17 cellular contexts compared by ENCODE assay signal in genomic region chr16:88049561-88050545, GRCh38.
DNase-seq lines count a peak whose midpoint lies in the region; ATAC-seq and TF ChIP-seq lines count a peak whose summit lies in the region.
"Had no signal": no experiment of that assay in that cellular context is flagged by ENCODE, and none has a peak within 500 bp of the region (broad histone marks: within the 10 kb centered on the region; RNA-seq: fewer than 3 reads in every experiment).

No MANE protein-coding gene starts in this region.

- H3K4me3 ChIP-seq in BLaER1 (no peak overlapping the region), SK-N-SH (ENCODE audit: low read depth in 2 of 2, low read length in 1 of 2) (no peak overlapping the region), trophoblast cell (ENCODE audit: low read depth, low read length) (no peak overlapping the region), transverse colon (no peak overlapping the region), lower leg skin (ENCODE audit: low read depth, poor library complexity, severe bottlenecking) (no peak overlapping the region)
- H3K4me3 ChIP-seq: A549, GM23248 had no signal

- H3K4me3 Mint-ChIP-seq in memory B cell, result no peak overlapping the region

- no peak overlapping the region for H3K4me2 ChIP-seq in BLaER1
- H3K4me2 ChIP-seq in SK-N-SH, result no peak overlapping the region
- no peak overlapping the region for H3K4me2 ChIP-seq in trophoblast cell (ENCODE audit: low read length)
- H3K4me2 ChIP-seq: A549 had no signal

- H3K36me3 ChIP-seq in BLaER1 (peaks cover 53% of the 10 kb centered on the region), SK-N-SH (replicated peaks in 1 of 2; ENCODE audit: control insufficient read depth in 1 of 2, insufficient read depth in 2 of 2, low read length in 1 of 2) (peaks cover 0 to 6% of the 10 kb centered on the region in 2 experiments), trophoblast cell (ENCODE audit: control insufficient read depth in 1 of 2, insufficient read depth in 2 of 2, low read length in 2 of 2) (peaks cover 26 to 31% of the 10 kb centered on the region in 2 experiments), transverse colon (peaks cover 0 to 8% (median 0%) of the 10 kb centered on the region in 4 donors)

- no peaks in the 10 kb centered on the region for H3K9me2 ChIP-seq in SK-N-SH

- H3K4me1 ChIP-seq in BLaER1 (peaks cover 38% of the 10 kb centered on the region), SK-N-SH (ENCODE audit: control insufficient read depth in 1 of 2, insufficient read depth in 2 of 2, low read depth in 1 of 2, low read length in 1 of 2) (peaks cover 0 to 14% of the 10 kb centered on the region in 2 experiments; a peak in 1 of 4 replicates), trophoblast cell (ENCODE audit: control insufficient read depth in 1 of 2, insufficient read depth in 2 of 2, low read length in 2 of 2) (peaks cover 8 to 9% of the 10 kb centered on the region in 2 experiments), transverse colon (no peaks in the 10 kb centered on the region)
- H3K4me1 ChIP-seq: A549 had no signal

- H3K9ac ChIP-seq in BLaER1, result no peak overlapping the region
- H3K9ac ChIP-seq in SK-N-SH, result no peak overlapping the region
- no peak overlapping the region for H3K9ac ChIP-seq in trophoblast cell (ENCODE audit: low read length)
- H3K9ac ChIP-seq: GM23248 had no signal

- POLR2A ChIA-PET in SK-N-SH (lab: Yijun Ruan, JAX), result interaction anchor here (0.6 kb wide), 1 partner anchor 387 kb away, joined by 3 read pairs; no protein-coding TSS in a partner anchor

- TF ChIP-seq EP300 in SK-N-SH (IDR thresholded peaks at IDR 0.05; ENCODE audit: borderline replicate concordance in 1 of 2, low read depth in 1 of 2, low read length in 1 of 2) (no peak), transverse colon (IDR thresholded peaks at IDR 0.05; ENCODE audit: low read depth) (no peak)

- no peak overlapping the region for H4K91ac ChIP-seq in trophoblast cell (ENCODE audit: low read depth, low read length)

- H3K23ac ChIP-seq in trophoblast cell (ENCODE audit: low read length), result no peak overlapping the region

- H3K4me1 Mint-ChIP-seq in memory B cell, result peaks cover 15% of the 10 kb centered on the region

- TF ChIP-seq RAD21 in SK-N-SH (IDR thresholded peaks at IDR 0.05; ENCODE audit: low read length), result no peak

- CTCF ChIA-PET in SK-N-SH (lab: Yijun Ruan, JAX), result interaction anchor here (0.9 to 1.6 kb wide), 2 partner anchors 12 to 13 kb away, joined by 3 to 5 read pairs; no protein-coding TSS in a partner anchor

- H3K27me3 ChIP-seq in BLaER1 (no peaks in the 10 kb centered on the region), SK-N-SH (ENCODE audit: insufficient read depth) (no peaks in the 10 kb centered on the region), trophoblast cell (ENCODE audit: insufficient read depth, low read length) (no peaks in the 10 kb centered on the region), transverse colon (no peaks in the 10 kb centered on the region)

- H2BK120ac ChIP-seq in trophoblast cell (ENCODE audit: insufficient read depth, low read length, poor library complexity), result no peak overlapping the region

- no peak overlapping the region for H3K14ac ChIP-seq in trophoblast cell (ENCODE audit: low read length)

- TF ChIP-seq CTCF in SK-N-SH (IDR thresholded peaks at IDR 0.05) (no peak), transverse colon (IDR thresholded peaks at IDR 0.05) (no peak), lower leg skin (IDR thresholded peaks at IDR 0.05) (no peak)

- H2AK5ac ChIP-seq in trophoblast cell (ENCODE audit: low read length), result no peak overlapping the region

- ATAC-seq in memory B cell (ENCODE audit: low read depth) (no peak), GM18498 (IDR thresholded peaks at IDR 0.05; ENCODE audit: unreplicated experiment) (no peak), GM21619 (IDR thresholded peaks at IDR 0.05; ENCODE audit: unreplicated experiment) (no peak)
- ATAC-seq: A549, HCT116 had no signal

- H3F3A ChIP-seq in SK-N-SH (replicated peaks; ENCODE audit: insufficient read depth), result no peaks in the 10 kb centered on the region

- no peak overlapping the region for H3K4ac ChIP-seq in trophoblast cell (ENCODE audit: low read depth, low read length)

- peak; percentile 69 for DNase-seq in SK-N-SH
- DNase-seq in memory B cell (ENCODE audit: low spot score in 2 of 2), result no peak
- no peak for DNase-seq in trophoblast cell
- DNase-seq in transverse colon, result no peak
- DNase-seq in lower leg skin (ENCODE audit: low spot score in 2 of 2), result no peak
- DNase-seq: GM23248; NCI-H1105 treated with DMSO at 0.1 percent for 48 hours; NCI-H187; NCI-H446; NK-92 treated with Interleukin-12 subunit alpha and Interleukin-12 subunit beta, amount 100 ng/mL, for 24 hours; SHP77 treated with DMSO at 0.1 percent for 48 hours had no signal

- H2BK5ac ChIP-seq in trophoblast cell (ENCODE audit: low read depth, low read length, poor library complexity), result no peak overlapping the region

- no peaks in the 10 kb centered on the region for H3K9me3 Mint-ChIP-seq in memory B cell

- peaks cover 12% of the 10 kb centered on the region for H3K36me3 Mint-ChIP-seq in memory B cell

- H3K9me3 ChIP-seq in BLaER1 (peaks cover 10% of the 10 kb centered on the region; the same call in 1 of the 2 replicates), SK-N-SH (no peaks in the 10 kb centered on the region), trophoblast cell (ENCODE audit: insufficient read depth, low read depth, low read length) (peaks cover 1% of the 10 kb centered on the region), transverse colon (no peaks in the 10 kb centered on the region)
- H3K9me3 ChIP-seq: A549 had no signal

- no peak overlapping the region for H3K18ac ChIP-seq in trophoblast cell (ENCODE audit: low read length)

- no peak overlapping the region for H4K8ac ChIP-seq in trophoblast cell (ENCODE audit: low read depth, low read length)

- H3K79me1 ChIP-seq in trophoblast cell (ENCODE audit: low read length), result no peaks in the 10 kb centered on the region

- H3K79me2 ChIP-seq in SK-N-SH (ENCODE audit: insufficient read depth) (no peaks in the 10 kb centered on the region), trophoblast cell (ENCODE audit: control insufficient read depth, insufficient read depth, low read length, poor library complexity) (no peaks in the 10 kb centered on the region)

- in situ Hi-C loops in transverse colon (cut with MboI; ENCODE audit: low pct_ligation_motif_present in 1 of 4, low pct_unique_long_range_greater_than_20kb in 1 of 4, low sequenced_read_pairs in 3 of 4), result no loop called here

- H2AFZ ChIP-seq in SK-N-SH (ENCODE audit: low read depth), result no peak overlapping the region
- no peak overlapping the region for H2AFZ ChIP-seq in trophoblast cell (ENCODE audit: insufficient read depth, low read length, poor library complexity)
- H2AFZ ChIP-seq: GM23248 had no signal

- TF ChIP-seq POLR2A in transverse colon (IDR thresholded peaks at IDR 0.05), result no peak
- TF ChIP-seq POLR2A in lower leg skin (IDR thresholded peaks at IDR 0.05), result no peak

- no peak overlapping the region for H4K12ac ChIP-seq in trophoblast cell (ENCODE audit: low read depth, low read length)

- peak overlapping the region; percentile 4; the same call in 1 of the 2 replicates for H3K27ac ChIP-seq in BLaER1
- peak overlapping the region in 1 of 2 experiments; percentile 70; a peak in 2 of 4 replicates for H3K27ac ChIP-seq in SK-N-SH (ENCODE audit: low read depth in 2 of 2, low read length in 1 of 2)
- peak overlapping the region; percentile 12 for H3K27ac ChIP-seq in trophoblast cell (ENCODE audit: low read depth, low read length)
- no peak overlapping the region for H3K27ac ChIP-seq in transverse colon
- H3K27ac ChIP-seq: A549, GM23248, HL-60 had no signal

- H4K20me1 ChIP-seq in BLaER1 (no peaks in the 10 kb centered on the region; the same call in 1 of the 2 replicates), SK-N-SH (ENCODE audit: insufficient read depth) (no peaks in the 10 kb centered on the region)

- no peaks in the 10 kb centered on the region for H3K27me3 Mint-ChIP-seq in memory B cell

- intact Hi-C loops in transverse colon (cut with DNase I; ENCODE audit: low total_unique reads) (no loop called here), lower leg skin (cut with DNase I; ENCODE audit: low total_unique reads) (no loop called here)

- WGBS in SK-N-SH (ENCODE audit: low lambda C conversion rate), result 79% methylated on average over 21 of the region's 25 CpGs
- WGBS in trophoblast cell (ENCODE audit: extremely low coverage, insufficient coverage, insufficient read length), result no CpG with 5 or more reads among the region's 25 CpGs
- WGBS in transverse colon (ENCODE audit: low coverage in 1 of 2), 2 donors, result 92 to 93% methylated on average over 6 to 25 of the region's 25 CpGs
- 93 to 94% methylated on average over 25 of the region's 25 CpGs for WGBS in lower leg skin, 2 donors

- H2BK12ac ChIP-seq in trophoblast cell (ENCODE audit: low read length), result no peak overlapping the region

- peak overlapping the region; percentile 78 for H3K27ac Mint-ChIP-seq in memory B cell

TF ChIP-seq in SK-N-SH, 30 proteins besides CTCF, POLR2A, EP300 and RAD21:
- TF ChIP-seq MXI1 (IDR thresholded peaks at IDR 0.05; ENCODE audit: low read depth, low read length) (no peak), GATA2 (CRISPR knock-in tag; IDR thresholded peaks at IDR 0.05) (peak; percentile 68)

Comparison
In these comparisons a context has a peak if more than half of its experiments do, and no peak if none do; other contexts are left out.
1. H3K27ac ChIP-seq: peak in BLaER1 (single experiment) and trophoblast cell (single experiment); none in transverse colon (0 of 4).